ENCODE assay signal across 16 cellular contexts in genomic region chr5:158886086-158886485, GRCh38.
"Had no signal": no experiment of that assay in that cellular context is flagged by ENCODE, and none has a peak within 500 bp of the region (broad histone marks: within the 10 kb centered on the region; RNA-seq: fewer than 3 reads in every experiment).

No MANE protein-coding gene starts in this region.

- H3K36me3 Mint-ChIP-seq: activated naive CD8-positive, alpha-beta T cell had no signal

- H3K27me3 Mint-ChIP-seq: activated naive CD8-positive, alpha-beta T cell had no signal

- H3K4me3 Mint-ChIP-seq: activated CD4-positive, alpha-beta memory T cell treated with anti-CD3 and anti-CD28 coated beads, Interleukin-2, amount 10 ng/mL, durations not matched to agents 7 days and 5 days; activated naive CD8-positive, alpha-beta T cell; endodermal cell; neural crest cell had no signal

- H3K4me3 ChIP-seq: gastroesophageal sphincter, stomach had no signal

- H3K9me3 ChIP-seq: gastroesophageal sphincter, stomach had no signal

- H3K27ac Mint-ChIP-seq: activated CD4-positive, alpha-beta memory T cell treated with anti-CD3 and anti-CD28 coated beads, Interleukin-2, amount 10 ng/mL, durations not matched to agents 7 days and 5 days; activated naive CD8-positive, alpha-beta T cell; endodermal cell had no signal

- H3K79me2 ChIP-seq: parathyroid adenoma had no signal

- H2AFZ ChIP-seq: parathyroid adenoma had no signal

- H3K27ac ChIP-seq: gastroesophageal sphincter, parathyroid adenoma, stomach had no signal

- DNase-seq: activated CD4-positive, alpha-beta memory T cell treated with anti-CD3 and anti-CD28 coated beads, Interleukin-2, amount 10 ng/mL, durations not matched to agents 7 days and 5 days; activated gamma-delta T cell; activated T-cell treated with anti-CD3 and anti-CD28 coated beads, Interleukin-2, amount 50 U/mL, for 48 hours; amygdala; cerebellar nuclear complex; endodermal cell; erythroblast; left ventricle myocardium superior; stimulated activated CD4-positive, alpha-beta T cell treated with anti-CD3 and anti-CD28 coated beads, Interleukin-4, amount 100 ng/mL, for 1 hour; stimulated activated CD8-positive, alpha-beta memory T cell treated with anti-CD3 and anti-CD28 coated beads, Interleukin-4, amount 100 ng/mL, for 48 hours; stomach; T-helper 9 cell had no signal

- H3K9ac ChIP-seq: parathyroid adenoma had no signal

- H3K4me1 ChIP-seq: parathyroid adenoma had no signal

- H3K36me3 ChIP-seq: gastroesophageal sphincter, stomach had no signal

- H3K9me3 Mint-ChIP-seq: activated CD4-positive, alpha-beta memory T cell treated with anti-CD3 and anti-CD28 coated beads, Interleukin-2, amount 10 ng/mL, durations not matched to agents 7 days and 5 days; endodermal cell; neural crest cell had no signal

- H3K27me3 ChIP-seq: gastroesophageal sphincter had no signal
